8 cellular contexts compared by ENCODE assay signal in genomic region chr6:26537160-26537845, GRCh38. TPM values are rescaled to one million over a fixed set of nuclear protein-coding genes. Genes with fewer than 3 reads are reported as not detected.
DNase-seq lines count a peak whose midpoint lies in the region; ATAC-seq and FAIRE-seq lines count a peak whose summit lies in the region.

No MANE protein-coding gene starts in this region.

- WGBS in GM23248 (ENCODE audit: low coverage in 1 of 2, low lambda C conversion rate in 2 of 2, missing lambda C conversion rate in 2 of 2), 2 experiments = 1% methylated on average over 37 of the region's 37 CpGs

- H3K36me3 Mint-ChIP-seq in natural killer cell treated with Interleukin-12 subunit alpha and Interleukin-12 subunit beta and Interleukin-15 and Interleukin-18, amount 100 ng/mL, for 72 hours = peaks cover 6% of the 10 kb centered on the region

- peak overlapping the region; percentile 93 for H3K4me2 ChIP-seq in GM23248 (ENCODE audit: unreplicated experiment)

- in situ Hi-C loops in GM23248 (cut with MboI) = loop anchor here (25.0 kb wide), 1 partner anchor 200 kb away; no protein-coding TSS in a partner anchor

- H3F3A ChIP-seq in GM23248 (ENCODE audit: insufficient read depth) = peaks cover 42% of the 10 kb centered on the region

- H3K36me3 ChIP-seq in GM23248 (ENCODE audit: low read depth) = 0 out of 2 replicates have a peak, but pooled peaks cover under 1% of the 10 kb centered on the region

- peak overlapping the region; percentile 94 to 97 for H3K27ac Mint-ChIP-seq in natural killer cell treated with Interleukin-12 subunit alpha and Interleukin-12 subunit beta and Interleukin-15 and Interleukin-18, amount 100 ng/mL, for 72 hours

- peak; percentile 58 for FAIRE-seq in RCC 7860 (lab: Jason Lieb, UNC)

- peak overlapping the region; percentile 89 for H3K4me3 ChIP-seq in GM23248

- DNase-seq in DMS53 (lab: John Stamatoyannopoulos, UW) = peak; percentile 97
- DNase-seq in GM23248 = peak; percentile 95
- peak; percentile 83 to 89 for DNase-seq in Kasumi-1 (lab: John Stamatoyannopoulos, UW)
- peak; percentile 97 for DNase-seq in RCC 7860 (ENCODE audit: low spot score)
- DNase-seq in activated T-helper 1 cell treated with anti-CD3 and anti-CD28 coated beads, Interleukin-2, amount 50 U/mL, for 16 hours (ENCODE audit: low read depth in 1 of 2, low spot score in 1 of 2) = peak; percentile 72 to 77
- DNase-seq in fibroblast of peridontal ligament (ENCODE audit: extremely low read depth) = peak; percentile 91
- peak; percentile 90 for DNase-seq in natural killer cell treated with Interleukin-12 subunit alpha and Interleukin-12 subunit beta and Interleukin-15 and Interleukin-18, amount 100 ng/mL, for 72 hours (ENCODE audit: low spot score)
- DNase-seq in stimulated activated naive CD4-positive, alpha-beta T cell (lab: John Stamatoyannopoulos, UW) = peak; percentile 81 to 96 (median 88)

- peak overlapping the region; percentile 97 for H3K27ac ChIP-seq in GM23248

- no peaks in the 10 kb centered on the region for H3K9me3 Mint-ChIP-seq in natural killer cell treated with Interleukin-12 subunit alpha and Interleukin-12 subunit beta and Interleukin-15 and Interleukin-18, amount 100 ng/mL, for 72 hours

- peaks cover 29% of the 10 kb centered on the region for H3K4me1 ChIP-seq in GM23248 (ENCODE audit: insufficient read depth)

- H3K9me2 ChIP-seq in GM23248 (ENCODE audit: insufficient read depth) = no peaks in the 10 kb centered on the region

- peaks cover 50 to 62% of the 10 kb centered on the region in 2 donors for H3K4me1 Mint-ChIP-seq in natural killer cell treated with Interleukin-12 subunit alpha and Interleukin-12 subunit beta and Interleukin-15 and Interleukin-18, amount 100 ng/mL, for 72 hours (ENCODE audit: low read depth in 2 of 2)

- peak overlapping the region; percentile 98 for H3K9ac ChIP-seq in GM23248

- ATAC-seq in natural killer cell treated with Interleukin-12 subunit alpha and Interleukin-12 subunit beta and Interleukin-15 and Interleukin-18, amount 100 ng/mL, for 72 hours = peak; percentile 79 to 82

- no peaks in the 10 kb centered on the region for H3K27me3 ChIP-seq in GM23248 (replicated peaks; ENCODE audit: insufficient read depth)

- H4K20me1 ChIP-seq in GM23248 (ENCODE audit: insufficient read depth) = no peaks in the 10 kb centered on the region

- peak overlapping the region; percentile 92 for H3K4me3 Mint-ChIP-seq in natural killer cell treated with Interleukin-12 subunit alpha and Interleukin-12 subunit beta and Interleukin-15 and Interleukin-18, amount 100 ng/mL, for 72 hours

- peak overlapping the region; percentile 94 for H2AFZ ChIP-seq in GM23248

- H3K9me3 ChIP-seq in GM23248 (ENCODE audit: low read depth) = no peaks in the 10 kb centered on the region

- no peaks in the 10 kb centered on the region for H3K27me3 Mint-ChIP-seq in natural killer cell treated with Interleukin-12 subunit alpha and Interleukin-12 subunit beta and Interleukin-15 and Interleukin-18, amount 100 ng/mL, for 72 hours

- peaks cover 40% of the 10 kb centered on the region for H3K79me2 ChIP-seq in GM23248 (ENCODE audit: insufficient read depth)

RNA-seq across cellular contexts. Expression of gene HMGN4, which starts 0.9 kb away (rescaled TPM):
- total RNA-seq in GM23248 (2014; rRNA removed; shearing (Covaris generic)) = 81.6 and 87.2 TPM in 2 replicates
- 67.1 and 70.8 TPM in 2 replicates for polyA plus RNA-seq in GM23248 (2016; fragmentation: Nextera tagmentation; extraction: Ambion mirVana)
- total RNA-seq in natural killer cell treated with Interleukin-12 subunit alpha and Interleukin-12 subunit beta and Interleukin-15 and Interleukin-18, amount 100 ng/mL, for 72 hours = 10 to 100 TPM; 79.8 to 91.9 TPM

RNA-seq across cellular contexts. Expression of gene BTN1A1, which starts 37.2 kb away (rescaled TPM):
- total RNA-seq in GM23248 (2014; rRNA removed; shearing (Covaris generic)) = 0.11 TPM in 1 of 2 replicates, not detected in the other
- not detected in 2 replicates for polyA plus RNA-seq in GM23248 (2016; fragmentation: Nextera tagmentation; extraction: Ambion mirVana)
- not detected for total RNA-seq in natural killer cell treated with Interleukin-12 subunit alpha and Interleukin-12 subunit beta and Interleukin-15 and Interleukin-18, amount 100 ng/mL, for 72 hours

RNA-seq across cellular contexts. Expression of gene ABT1, which starts 59.5 kb away (rescaled TPM):
- total RNA-seq in GM23248 (2014; rRNA removed; shearing (Covaris generic)) = 10.9 and 12.9 TPM in 2 replicates
- polyA plus RNA-seq in GM23248 (2016; fragmentation: Nextera tagmentation; extraction: Ambion mirVana) = 17.3 and 17.6 TPM in 2 replicates
- total RNA-seq in natural killer cell treated with Interleukin-12 subunit alpha and Interleukin-12 subunit beta and Interleukin-15 and Interleukin-18, amount 100 ng/mL, for 72 hours = 10 to 100 TPM; 26.1 to 29.5 TPM

Comparison
In these comparisons a context has a peak if more than half of its experiments do, and no peak if none do; other contexts are left out.
1. Peak in every context shown above with its lines: DNase-seq, ATAC-seq, H3K4me3 ChIP-seq and H3K27ac ChIP-seq.